In the genomic region with DNA sequence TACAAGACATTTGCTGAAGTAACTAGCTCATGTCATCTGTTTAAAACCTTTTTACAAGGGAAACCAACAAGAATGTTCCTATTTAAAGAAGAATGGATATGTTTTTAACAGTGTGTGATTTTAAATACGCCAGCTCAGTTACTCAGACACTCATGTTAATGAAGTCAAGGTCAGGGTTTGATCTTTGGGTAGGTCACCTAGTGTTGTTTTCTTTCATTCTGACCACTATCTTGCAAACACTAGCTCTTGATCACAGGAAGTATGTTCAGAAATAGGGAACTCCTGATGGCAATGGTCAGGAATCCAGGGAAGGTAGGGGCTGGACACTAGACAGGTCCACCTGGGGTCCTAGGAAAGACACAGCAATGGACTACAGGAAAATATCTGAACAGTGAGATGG, we compare ENCODE assay signal across 35 cellular contexts.
"Had no signal": no experiment of that assay in that cellular context is flagged by ENCODE, and none has a peak within 500 bp of the region (broad histone marks: within the 10 kb centered on the region; RNA-seq: fewer than 3 reads in every experiment).

No MANE protein-coding gene starts in this region.

- ATAC-seq: activated CD8-positive, alpha-beta T cell treated with anti-CD3 and anti-CD28 coated beads for 36 hours; activated naive CD4-positive, alpha-beta T cell treated with anti-CD3 and anti-CD28 coated beads, Interleukin-2, amount 50 U/mL, for 72 hours; activated T-cell treated with anti-CD3 and anti-CD28 coated beads, Interleukin-2, amount 50 U/mL, for 4 hours; activated T-cell treated with anti-CD3 and anti-CD28 coated beads, Interleukin-2, amount 50 U/mL, for 72 hours; activated T-helper 17 cell treated with anti-CD3 and anti-CD28 coated beads, Interleukin-2, amount 50 U/mL, for 72 hours; body of pancreas had no signal

- H3K4me1 ChIP-seq: adrenal gland, body of pancreas, breast epithelium had no signal

- H3K27me3 ChIP-seq: adrenal gland, body of pancreas, brain microvascular endothelial cell, breast epithelium had no signal

- H3K27ac ChIP-seq: adrenal gland, body of pancreas, brain microvascular endothelial cell, breast epithelium, VCaP had no signal

- H3K4me3 ChIP-seq: adrenal gland, body of pancreas, breast epithelium had no signal

- DNase-seq: activated B cell treated with CpG ODN at 0.5 μM for 24 hours; activated CD4-positive, alpha-beta memory T cell treated with anti-CD3 and anti-CD28 coated beads for 36 hours; activated CD4-positive, alpha-beta T cell treated with anti-CD3 and anti-CD28 coated beads for 4 hours; activated CD4-positive, alpha-beta T cell treated with anti-CD3 and anti-CD28 coated beads, Interleukin-2, amount 10 ng/mL, durations not matched to agents 24 days and 14 days; activated CD4-positive, alpha-beta T cell treated with anti-CD3 and anti-CD28 coated beads, Interleukin-2, amount 50 U/mL, for 1 hour; activated CD4-positive, alpha-beta T cell treated with anti-CD3 and anti-CD28 coated beads, Interleukin-2, amount 50 U/mL, for 4 hours; activated CD4-positive, CD25-positive, alpha-beta regulatory T cell treated with anti-CD3 and anti-CD28 coated beads, Interleukin-2, amount 50 U/mL, for 72 hours; activated CD8-positive, alpha-beta memory T cell treated with anti-CD3 and anti-CD28 coated beads, Interleukin-2, amount 50 U/mL, for 4 hours; activated CD8-positive, alpha-beta T cell treated with anti-CD3 and anti-CD28 coated beads for 36 hours; activated effector memory CD4-positive, alpha-beta T cell treated with anti-CD3 and anti-CD28 coated beads, Interleukin-2, amount 50 U/mL, for 16 hours; activated gamma-delta T cell treated with Interleukin-2 at 50 U/mL for 16 hours; activated naive CD4-positive, alpha-beta T cell; activated naive CD4-positive, alpha-beta T cell treated with anti-CD3 and anti-CD28 coated beads for 36 hours; activated naive CD4-positive, alpha-beta T cell treated with anti-CD3 and anti-CD28 coated beads, Interleukin-2, amount 50 U/mL, for 16 hours; activated naive CD8-positive, alpha-beta T cell treated with anti-CD3 and anti-CD28 coated beads for 36 hours; activated T-cell treated with anti-CD3 and anti-CD28 coated beads for 4 hours; activated T-cell treated with anti-CD3 and anti-CD28 coated beads, Interleukin-2, amount 50 U/mL, for 1 hour; activated T-cell treated with anti-CD3 and anti-CD28 coated beads, Interleukin-2, amount 50 U/mL, for 4 hours; activated T-cell treated with anti-CD3 and anti-CD28 coated beads, Interleukin-2, amount 50 U/mL, for 72 hours; adrenal gland; amniotic stem cell; aorta; body of pancreas; brain microvascular endothelial cell; caudate nucleus; cerebellar nuclear complex; T-helper 1 cell; T-helper 2 cell; T-helper 9 cell had no signal

- H3K9me3 ChIP-seq: adrenal gland, body of pancreas, breast epithelium had no signal

- FAIRE-seq: astrocyte, TTC549 had no signal

- H3K36me3 ChIP-seq: adrenal gland, brain microvascular endothelial cell, breast epithelium had no signal
